9 cellular contexts compared by ENCODE assay signal in genomic region chr20:58017237-58017969, GRCh38.
A peak's percentile ranks its signal among the peaks of the same experiment; 100 is the strongest.
DNase-seq lines count a peak whose midpoint lies in the region; ATAC-seq and TF ChIP-seq lines count a peak whose summit lies in the region.
"Had no signal": no experiment of that assay in that cellular context is flagged by ENCODE, and none has a peak within 500 bp of the region (broad histone marks: within the 10 kb centered on the region; RNA-seq: fewer than 3 reads in every experiment).

No MANE protein-coding gene starts in this region.

- H3K9ac ChIP-seq in BLaER1 (no peak overlapping the region), PC-3 (ENCODE audit: low read length) (peak overlapping the region; percentile 81)

- no peak for TF ChIP-seq POLR2A in thyroid gland (IDR thresholded peaks at IDR 0.05)

- H3K4me3 ChIP-seq in BLaER1 = no peak overlapping the region
- peak overlapping the region; percentile 42; the same call in 1 of the 2 replicates for H3K4me3 ChIP-seq in PC-3 (ENCODE audit: low read length)
- H3K4me3 ChIP-seq in thyroid gland (replicated peaks in 1 of 3) = no peak overlapping the region

- TF ChIP-seq CTCF in PC-3 (conservative IDR thresholded peaks at IDR 0.05; ENCODE audit: low read depth, low read length) (no peak), neural crest cell (conservative IDR thresholded peaks at IDR 0.05) (no peak), thyroid gland (IDR thresholded peaks at IDR 0.05) (no peak)

- H2AFZ ChIP-seq in PC-3 (ENCODE audit: low read length) = peak overlapping the region; percentile 51

- intact Hi-C loops in PC-3 (cut with micrococcal nuclease) = loop anchor here (2.0 to 5.0 kb wide), 4 partner anchors 27 to 320 kb away; no protein-coding TSS in a partner anchor
- intact Hi-C loops in thyroid gland (cut with DNase I) = no loop called here

- peaks cover 29% of the 10 kb centered on the region for H3K27me3 Mint-ChIP-seq in neural crest cell (ENCODE audit: low read depth)

- no peaks in the 10 kb centered on the region for H3K9me2 ChIP-seq in PC-3 (replicated peaks; ENCODE audit: low read length)

- H3K27me3 ChIP-seq in BLaER1 = no peaks in the 10 kb centered on the region
- no peaks in the 10 kb centered on the region for H3K27me3 ChIP-seq in PC-3 (ENCODE audit: low read length)
- no peaks in the 10 kb centered on the region for H3K27me3 ChIP-seq in thyroid gland

- H3K9me3 ChIP-seq in BLaER1 (no peaks in the 10 kb centered on the region), PC-3 (ENCODE audit: low read length) (no peaks in the 10 kb centered on the region), thyroid gland (no peaks in the 10 kb centered on the region)

- ATAC-seq in PC-3 (peak; percentile 88), esophagus mucosa (peak; percentile 67), GM18520 (IDR thresholded peaks at IDR 0.05; ENCODE audit: unreplicated experiment) (no peak)

- peaks cover 30% of the 10 kb centered on the region for H3K4me1 Mint-ChIP-seq in neural crest cell

- peaks cover 6% of the 10 kb centered on the region for H3F3A ChIP-seq in PC-3 (ENCODE audit: low read length, unreplicated experiment)

- CTCF ChIA-PET in PC-3 (lab: Charles Lee) = no interaction called here

- H3K79me2 ChIP-seq in PC-3 (ENCODE audit: low read length) = no peaks in the 10 kb centered on the region

- POLR2A ChIA-PET in PC-3 (lab: Charles Lee; ENCODE audit: unreplicated experiment) = no interaction called here

- H3K27ac Mint-ChIP-seq in neural crest cell (ENCODE audit: unreplicated experiment) = no peak overlapping the region

- no peaks in the 10 kb centered on the region for H3K36me3 ChIP-seq in BLaER1
- H3K36me3 ChIP-seq in PC-3 (ENCODE audit: low read depth, low read length) = no peaks in the 10 kb centered on the region
- no peaks in the 10 kb centered on the region for H3K36me3 ChIP-seq in thyroid gland

- no peak overlapping the region for H3K4me3 Mint-ChIP-seq in neural crest cell

- peaks cover 2% of the 10 kb centered on the region for H3K9me3 Mint-ChIP-seq in neural crest cell

- H3K27ac ChIP-seq in BLaER1 (peak overlapping the region; percentile 7; the same call in 1 of the 2 replicates), PC-3 (ENCODE audit: low read length) (peak overlapping the region; percentile 97), thyroid gland (no peak overlapping the region)

- TSS peak; percentile 71 for BruUV-seq in PC-3 (replicated peaks; lab: Mats Ljungman, UMichigan)

- no peaks in the 10 kb centered on the region for H3K36me3 Mint-ChIP-seq in neural crest cell (ENCODE audit: low read depth)

- WGBS in thyroid gland, 2 donors = 72 to 76% methylated on average over 20 of the region's 20 CpGs

- H4K20me1 ChIP-seq in BLaER1 = no peaks in the 10 kb centered on the region
- H4K20me1 ChIP-seq in PC-3 (ENCODE audit: low read length) = no peaks in the 10 kb centered on the region

- peak; percentile 98 for DNase-seq in PC-3
- DNase-seq in neural crest cell (ENCODE audit: low read depth, low spot score) = peak; percentile 16
- no peak for DNase-seq in dermis blood vessel endothelial cell
- no peak for DNase-seq in thyroid gland
- no peak for DNase-seq in HuH-7.5 (ENCODE audit: low spot score)
- DNase-seq: DMS79 treated with DMSO at 0.1 percent for 48 hours had no signal

- H3K4me2 ChIP-seq in BLaER1 (peak overlapping the region; percentile 72), PC-3 (ENCODE audit: low read length) (peak overlapping the region; percentile 73)

- H3K4me1 ChIP-seq in BLaER1 = peaks cover 69% of the 10 kb centered on the region
- peaks cover 58% of the 10 kb centered on the region for H3K4me1 ChIP-seq in PC-3 (ENCODE audit: insufficient read depth, low read length)
- H3K4me1 ChIP-seq in thyroid gland = peaks cover 0 to 4% of the 10 kb centered on the region in 2 donors

Comparison
In these comparisons a context has a peak if more than half of its experiments do, and no peak if none do; other contexts are left out.
1. H3K27ac ChIP-seq: peak in BLaER1 (single experiment) and PC-3 (single experiment); none in thyroid gland (0 of 3).
2. DNase-seq: peak in PC-3 (single experiment) and neural crest cell (single experiment); none in dermis blood vessel endothelial cell (single experiment), thyroid gland (0 of 2) and HuH-7.5 (single experiment).